ENCODE assay signal across 8 cellular contexts in the genomic region with DNA sequence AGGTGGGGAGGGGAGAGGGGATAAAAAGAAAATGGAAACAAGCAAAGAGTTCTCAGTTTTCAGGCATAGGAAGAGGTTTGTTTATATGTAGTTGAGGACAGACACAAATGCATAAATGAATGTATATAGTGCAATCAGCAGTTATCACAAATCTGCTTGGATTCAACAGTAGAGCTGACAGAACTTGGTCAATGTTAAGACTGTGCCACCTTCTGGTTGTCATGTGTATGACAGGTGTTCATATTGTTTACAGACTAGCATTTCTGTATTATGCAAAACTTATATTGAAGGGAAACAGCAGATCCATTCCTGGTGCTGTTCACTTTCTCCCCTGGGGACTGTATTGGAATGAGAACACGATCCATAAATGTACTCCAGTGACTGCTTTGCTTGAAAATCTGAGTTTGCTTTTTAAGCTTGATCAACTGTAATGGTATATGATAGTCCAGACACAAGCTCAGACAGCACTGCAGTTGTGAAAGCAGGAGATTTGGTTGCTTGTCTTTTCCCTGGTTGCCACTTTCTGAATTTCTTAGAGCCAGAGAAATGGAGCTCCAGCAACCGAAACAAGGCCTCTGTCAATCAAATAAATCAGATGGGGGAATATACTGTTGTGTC.
DNase-seq lines count a peak whose midpoint lies in the region; ATAC-seq and TF ChIP-seq lines count a peak whose summit lies in the region.

No MANE protein-coding gene starts in this region.

- H3K4me3 ChIP-seq in GM12865 (ENCODE audit: low read depth, low read length) (no peak overlapping the region), mesendoderm (ENCODE audit: low read length) (no peak overlapping the region), upper lobe of left lung (no peak overlapping the region)

- H3K56ac ChIP-seq in mesendoderm (ENCODE audit: low read length) = no peak overlapping the region

- H4K5ac ChIP-seq in mesendoderm (ENCODE audit: low read length) = no peak overlapping the region

- no peak overlapping the region for H2AK5ac ChIP-seq in mesendoderm (ENCODE audit: low read length)

- TF ChIP-seq POLR2A in upper lobe of left lung (IDR thresholded peaks at IDR 0.05) = no peak

- H3K4me2 ChIP-seq in mesendoderm (ENCODE audit: low read length) = no peak overlapping the region

- no CpG with 5 or more reads among the region's 2 CpGs for WGBS in mesendoderm (ENCODE audit: extremely low coverage, insufficient coverage, low lambda C conversion rate)
- 31 to 37% methylated on average over 2 of the region's 2 CpGs for WGBS in upper lobe of left lung, 2 donors

- H3K79me1 ChIP-seq in mesendoderm (ENCODE audit: low read length) = no peaks in the 10 kb centered on the region

- H2BK120ac ChIP-seq in mesendoderm (ENCODE audit: low read depth, low read length) = no peak overlapping the region

- no peak overlapping the region for H3K18ac ChIP-seq in mesendoderm (ENCODE audit: low read length)

- peak; percentile 65 to 74 for ATAC-seq in upper lobe of left lung (ENCODE audit: low FRiP score in 2 of 2)

- H3K9ac ChIP-seq in mesendoderm (ENCODE audit: low read length) = no peak overlapping the region

- H2BK15ac ChIP-seq in mesendoderm (replicated peaks; ENCODE audit: low read depth) = no peak overlapping the region

- H3K27ac ChIP-seq in mesendoderm (ENCODE audit: low read depth, low read length) = no peak overlapping the region
- no peak overlapping the region for H3K27ac ChIP-seq in upper lobe of left lung

- in situ Hi-C loops in SK-MEL-5 (cut with HindIII; ENCODE audit: low pct_unique_long_range_greater_than_20kb, low sequenced_read_pairs) = no loop called here

- no peak overlapping the region for H2BK5ac ChIP-seq in mesendoderm (ENCODE audit: low read length)

- no peak overlapping the region for H4K8ac ChIP-seq in mesendoderm (ENCODE audit: low read depth, low read length)

- POLR2A ChIA-PET in HEK293T (lab: Yijun Ruan, JAX) = interaction anchor here (1.0 kb wide), 1 partner anchor 841 kb away, joined by 3 read pairs; no protein-coding TSS in a partner anchor

- TF ChIP-seq CTCF in GM12865 (IDR thresholded peaks at IDR 0.05; ENCODE audit: insufficient read depth, low read depth, low read length, missing control alignments) = peak; percentile 66
- TF ChIP-seq CTCF in upper lobe of left lung (IDR thresholded peaks at IDR 0.05) = peak; percentile 24 to 78 (median 62)

- H3K4ac ChIP-seq in mesendoderm (ENCODE audit: low read depth, low read length) = no peak overlapping the region

- H3K79me2 ChIP-seq in mesendoderm (ENCODE audit: control insufficient read depth, insufficient read depth, low read length) = no peaks in the 10 kb centered on the region

- H3K23ac ChIP-seq in mesendoderm (ENCODE audit: low read length) = no peak overlapping the region

- no peaks in the 10 kb centered on the region for H3K27me3 ChIP-seq in mesendoderm (ENCODE audit: insufficient read depth, low read length, poor library complexity)
- no peaks in the 10 kb centered on the region for H3K27me3 ChIP-seq in upper lobe of left lung

- no peak for TF ChIP-seq EP300 in upper lobe of left lung (IDR thresholded peaks at IDR 0.05)

- DNase-seq in AML-193 (lab: John Stamatoyannopoulos, UW) (peak; percentile 79 to 84), GM12865 (ENCODE audit: low read depth) (peak; percentile 77), HEK293T (ENCODE audit: extremely low spot score) (peak; percentile 81), LoVo (ENCODE audit: low spot score) (peak; percentile 63), SK-MEL-5 (ENCODE audit: low read depth, low spot score) (peak; percentile 78), dermis blood vessel endothelial cell (peak; percentile 83), mesendoderm (peak; percentile 60), upper lobe of left lung (peak in 1 of 2 donors; percentile 23)

- CTCF ChIA-PET in HEK293T (lab: Yijun Ruan, JAX) = interaction anchor here (0.5 to 2.2 kb wide), 25 partner anchors 8 to 862 kb away, joined by 3 to 26 read pairs (median 4); no protein-coding TSS in a partner anchor

- H3K36me3 ChIP-seq in mesendoderm (ENCODE audit: control insufficient read depth, insufficient read depth, low read length) = no peaks in the 10 kb centered on the region
- H3K36me3 ChIP-seq in upper lobe of left lung = no peaks in the 10 kb centered on the region

- H3K4me1 ChIP-seq in mesendoderm (ENCODE audit: control insufficient read depth, low read depth, low read length) (no peaks in the 10 kb centered on the region), upper lobe of left lung (no peaks in the 10 kb centered on the region)

- no peaks in the 10 kb centered on the region for H3K9me3 ChIP-seq in upper lobe of left lung

TF ChIP-seq in HEK293T, 16 proteins besides CTCF, POLR2A, EP300 and RAD21:
- TF ChIP-seq FOXA1 (IDR thresholded peaks at IDR 0.05) (no peak), LEF1 (IDR thresholded peaks at IDR 0.05; ENCODE audit: borderline replicate concordance) (no peak), ZNF384 (IDR thresholded peaks at IDR 0.05) (no peak), PKNOX1 (IDR thresholded peaks at IDR 0.05) (peak; percentile 63; the same call in 1 of the 2 replicates), ELF4 (IDR thresholded peaks at IDR 0.05) (no peak), L3MBTL2 (conservative IDR thresholded peaks at IDR 0.05) (no peak), BHLHE40 (IDR thresholded peaks at IDR 0.05; ENCODE audit: borderline replicate concordance) (no peak)
